1 cellular context compared by ENCODE assay signal in the genomic region with DNA sequence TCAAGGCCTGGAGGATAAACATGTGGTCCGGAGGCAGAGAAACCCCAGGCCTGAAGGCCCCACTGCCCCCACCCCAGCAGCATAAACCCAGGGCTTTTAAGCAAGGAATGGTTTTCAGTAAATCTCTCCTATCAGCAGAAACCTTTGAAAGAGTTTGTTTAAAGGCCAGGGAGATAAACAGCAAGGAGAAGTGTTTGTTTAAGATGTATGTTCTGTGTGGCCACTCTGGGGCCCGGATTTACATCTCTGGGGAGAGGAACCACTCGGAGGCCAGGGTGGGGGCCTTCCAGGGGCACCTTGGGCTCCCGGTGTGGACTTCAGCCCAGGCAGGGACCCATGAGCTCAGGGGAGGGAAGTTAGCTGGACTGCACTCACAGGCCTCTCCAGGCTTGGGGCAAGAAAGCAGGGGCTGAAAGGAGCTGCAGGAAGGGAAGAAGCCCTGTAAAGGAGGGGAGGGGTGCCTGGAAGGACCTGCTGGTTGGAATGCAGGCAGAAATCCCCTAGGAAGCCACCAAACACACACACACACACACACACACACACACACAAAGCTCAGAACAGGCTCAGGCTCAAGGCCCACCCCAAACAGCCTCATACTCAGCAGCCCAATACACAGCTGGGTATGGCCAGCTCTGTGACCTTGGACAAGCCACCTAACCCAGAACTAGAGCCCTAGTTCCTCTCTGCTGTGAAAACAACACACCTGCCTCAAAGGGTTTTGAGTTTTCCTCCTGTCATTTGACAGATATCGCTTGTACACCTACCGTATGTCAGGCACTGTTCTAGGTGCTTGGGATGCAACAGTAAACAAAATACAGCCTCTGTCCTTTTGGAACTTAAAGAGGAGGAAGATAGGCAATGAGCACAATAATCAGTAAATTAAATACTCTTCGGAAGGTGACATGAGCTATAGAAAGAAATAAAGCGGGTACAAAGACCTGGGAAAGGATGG.
TF ChIP-seq lines count a peak whose summit lies in the region.

No MANE protein-coding gene starts in this region.

TF ChIP-seq in HepG2, 621 proteins besides CTCF, POLR2A, EP300 and RAD21 (continued from another document and continues in another):
- TF ChIP-seq PATZ1 (CRISPR knock-in tag; IDR thresholded peaks at IDR 0.05) (peak; percentile 98), MIXL1 (CRISPR knock-in tag; IDR thresholded peaks at IDR 0.05) (peak; percentile 64; the same call in 1 of the 2 replicates), ZNF276 (CRISPR knock-in tag; IDR thresholded peaks at IDR 0.05; ENCODE audit: low read depth) (peak; percentile 70; the same call in 1 of the 2 replicates), ZMYM4 (CRISPR knock-in tag; IDR thresholded peaks at IDR 0.05) (peak; percentile 74), HBP1 (CRISPR knock-in tag; IDR thresholded peaks at IDR 0.05; ENCODE audit: low read depth) (no peak), FIP1L1 (IDR thresholded peaks at IDR 0.05; ENCODE audit: borderline replicate concordance, insufficient read depth, low read depth, low read length) (no peak), ZNF143 (CRISPR knock-in tag; IDR thresholded peaks at IDR 0.05) (0 out of 2 replicates have a peak, but pooled peaks have one; percentile 35), PAX8 (CRISPR knock-in tag; IDR thresholded peaks at IDR 0.05; ENCODE audit: borderline replicate concordance) (no peak), ZNF251 (CRISPR knock-in tag; IDR thresholded peaks at IDR 0.05) (0 out of 2 replicates have a peak, but pooled peaks have one; percentile 62), ZNF746 (CRISPR knock-in tag; IDR thresholded peaks at IDR 0.05) (peak; percentile 91), ZNF766 (CRISPR knock-in tag; IDR thresholded peaks at IDR 0.05; ENCODE audit: borderline replicate concordance) (peak; percentile 62; the same call in 1 of the 2 replicates), HNF4A (CRISPR knock-in tag; IDR thresholded peaks at IDR 0.05) (peak; percentile 96), ZNF121 (CRISPR knock-in tag; IDR thresholded peaks at IDR 0.05) (no peak; the same call in 1 of the 2 replicates), SP5 (CRISPR knock-in tag; IDR thresholded peaks at IDR 0.05; ENCODE audit: borderline replicate concordance, low read depth) (no peak), SRF (IDR thresholded peaks at IDR 0.05; ENCODE audit: low read depth, low read length) (no peak), NFIB (CRISPR knock-in tag; IDR thresholded peaks at IDR 0.05; ENCODE audit: borderline replicate concordance) (no peak), NCOA5 (CRISPR knock-in tag; IDR thresholded peaks at IDR 0.05) (no peak), MTF2 (CRISPR knock-in tag; IDR thresholded peaks at IDR 0.05; ENCODE audit: borderline replicate concordance) (peak; percentile 12; the same call in 1 of the 2 replicates), HOXA3 (CRISPR knock-in tag; IDR thresholded peaks at IDR 0.05) (peak; percentile 83), SMARCE1 (IDR thresholded peaks at IDR 0.05; ENCODE audit: borderline replicate concordance) (no peak), ATF2 (CRISPR knock-in tag; IDR thresholded peaks at IDR 0.05) (no peak), GPBP1L1 (CRISPR knock-in tag; IDR thresholded peaks at IDR 0.05) (no peak), ARHGAP35 (CRISPR knock-in tag; IDR thresholded peaks at IDR 0.05; ENCODE audit: borderline replicate concordance) (peak; percentile 65; the same call in 1 of the 2 replicates), ZNF674 (CRISPR knock-in tag; IDR thresholded peaks at IDR 0.05; ENCODE audit: low read depth) (no peak), ZEB1 (IDR thresholded peaks at IDR 0.05; ENCODE audit: insufficient replicate concordance, low read depth) (peak; percentile 92), FLYWCH1 (CRISPR knock-in tag; IDR thresholded peaks at IDR 0.05) (no peak), NCOR1 (IDR thresholded peaks at IDR 0.05; ENCODE audit: borderline replicate concordance, low read length) (peak; percentile 87), ZNF460 (CRISPR knock-in tag; IDR thresholded peaks at IDR 0.05; ENCODE audit: borderline replicate concordance) (no peak; the same call in 1 of the 2 replicates), NFE2 (CRISPR knock-in tag; IDR thresholded peaks at IDR 0.05) (no peak), KLF9 (CRISPR knock-in tag; IDR thresholded peaks at IDR 0.05; ENCODE audit: low read depth) (no peak; the same call in 1 of the 2 replicates), THAP11 (CRISPR knock-in tag; IDR thresholded peaks at IDR 0.05) (no peak), MXI1 (IDR thresholded peaks at IDR 0.05; ENCODE audit: borderline replicate concordance, low read depth, low read length) (peak; percentile 30; the same call in 1 of the 3 replicates), SAP130 (CRISPR knock-in tag; IDR thresholded peaks at IDR 0.05; ENCODE audit: low read depth) (peak; percentile 54), ZNF552 (CRISPR knock-in tag; IDR thresholded peaks at IDR 0.05; ENCODE audit: borderline replicate concordance) (0 out of 2 replicates have a peak, but pooled peaks have one; percentile 71), TP53 (CRISPR knock-in tag; conservative IDR thresholded peaks at IDR 0.05) (0 out of 2 replicates have a peak, but pooled peaks have one; percentile 63)
- TF ChIP-seq, protein P1, sequence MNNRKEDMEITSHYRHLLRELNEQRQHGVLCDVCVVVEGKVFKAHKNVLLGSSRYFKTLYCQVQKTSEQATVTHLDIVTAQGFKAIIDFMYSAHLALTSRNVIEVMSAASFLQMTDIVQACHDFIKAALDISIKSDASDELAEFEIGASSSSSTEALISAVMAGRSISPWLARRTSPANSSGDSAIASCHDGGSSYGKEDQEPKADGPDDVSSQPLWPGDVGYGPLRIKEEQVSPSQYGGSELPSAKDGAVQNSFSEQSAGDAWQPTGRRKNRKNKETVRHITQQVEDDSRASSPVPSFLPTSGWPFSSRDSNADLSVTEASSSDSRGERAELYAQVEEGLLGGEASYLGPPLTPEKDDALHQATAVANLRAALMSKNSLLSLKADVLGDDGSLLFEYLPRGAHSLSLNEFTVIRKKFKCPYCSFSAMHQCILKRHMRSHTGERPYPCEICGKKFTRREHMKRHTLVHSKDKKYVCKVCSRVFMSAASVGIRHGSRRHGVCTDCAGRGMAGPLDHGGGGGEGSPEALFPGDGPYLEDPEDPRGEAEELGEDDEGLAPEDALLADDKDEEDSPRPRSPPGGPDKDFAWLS (CRISPR knock-in tag; IDR thresholded peaks at IDR 0.05; ENCODE audit: borderline replicate concordance), result no peak
- TF ChIP-seq, protein P2, sequence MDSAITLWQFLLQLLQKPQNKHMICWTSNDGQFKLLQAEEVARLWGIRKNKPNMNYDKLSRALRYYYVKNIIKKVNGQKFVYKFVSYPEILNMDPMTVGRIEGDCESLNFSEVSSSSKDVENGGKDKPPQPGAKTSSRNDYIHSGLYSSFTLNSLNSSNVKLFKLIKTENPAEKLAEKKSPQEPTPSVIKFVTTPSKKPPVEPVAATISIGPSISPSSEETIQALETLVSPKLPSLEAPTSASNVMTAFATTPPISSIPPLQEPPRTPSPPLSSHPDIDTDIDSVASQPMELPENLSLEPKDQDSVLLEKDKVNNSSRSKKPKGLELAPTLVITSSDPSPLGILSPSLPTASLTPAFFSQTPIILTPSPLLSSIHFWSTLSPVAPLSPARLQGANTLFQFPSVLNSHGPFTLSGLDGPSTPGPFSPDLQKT (CRISPR knock-in tag; IDR thresholded peaks at IDR 0.05; ENCODE audit: borderline replicate concordance), result no peak
- TF ChIP-seq, protein P3, sequence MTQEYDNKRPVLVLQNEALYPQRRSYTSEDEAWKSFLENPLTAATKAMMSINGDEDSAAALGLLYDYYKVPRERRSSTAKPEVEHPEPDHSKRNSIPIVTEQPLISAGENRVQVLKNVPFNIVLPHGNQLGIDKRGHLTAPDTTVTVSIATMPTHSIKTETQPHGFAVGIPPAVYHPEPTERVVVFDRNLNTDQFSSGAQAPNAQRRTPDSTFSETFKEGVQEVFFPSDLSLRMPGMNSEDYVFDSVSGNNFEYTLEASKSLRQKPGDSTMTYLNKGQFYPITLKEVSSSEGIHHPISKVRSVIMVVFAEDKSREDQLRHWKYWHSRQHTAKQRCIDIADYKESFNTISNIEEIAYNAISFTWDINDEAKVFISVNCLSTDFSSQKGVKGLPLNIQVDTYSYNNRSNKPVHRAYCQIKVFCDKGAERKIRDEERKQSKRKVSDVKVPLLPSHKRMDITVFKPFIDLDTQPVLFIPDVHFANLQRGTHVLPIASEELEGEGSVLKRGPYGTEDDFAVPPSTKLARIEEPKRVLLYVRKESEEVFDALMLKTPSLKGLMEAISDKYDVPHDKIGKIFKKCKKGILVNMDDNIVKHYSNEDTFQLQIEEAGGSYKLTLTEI (CRISPR knock-in tag; conservative IDR thresholded peaks at IDR 0.05), result no peak
- TF ChIP-seq, protein P4, sequence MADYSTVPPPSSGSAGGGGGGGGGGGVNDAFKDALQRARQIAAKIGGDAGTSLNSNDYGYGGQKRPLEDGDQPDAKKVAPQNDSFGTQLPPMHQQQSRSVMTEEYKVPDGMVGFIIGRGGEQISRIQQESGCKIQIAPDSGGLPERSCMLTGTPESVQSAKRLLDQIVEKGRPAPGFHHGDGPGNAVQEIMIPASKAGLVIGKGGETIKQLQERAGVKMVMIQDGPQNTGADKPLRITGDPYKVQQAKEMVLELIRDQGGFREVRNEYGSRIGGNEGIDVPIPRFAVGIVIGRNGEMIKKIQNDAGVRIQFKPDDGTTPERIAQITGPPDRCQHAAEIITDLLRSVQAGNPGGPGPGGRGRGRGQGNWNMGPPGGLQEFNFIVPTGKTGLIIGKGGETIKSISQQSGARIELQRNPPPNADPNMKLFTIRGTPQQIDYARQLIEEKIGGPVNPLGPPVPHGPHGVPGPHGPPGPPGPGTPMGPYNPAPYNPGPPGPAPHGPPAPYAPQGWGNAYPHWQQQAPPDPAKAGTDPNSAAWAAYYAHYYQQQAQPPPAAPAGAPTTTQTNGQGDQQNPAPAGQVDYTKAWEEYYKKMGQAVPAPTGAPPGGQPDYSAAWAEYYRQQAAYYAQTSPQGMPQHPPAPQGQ (CRISPR knock-in tag; IDR thresholded peaks at IDR 0.05; ENCODE audit: borderline replicate concordance), result no peak
- TF ChIP-seq, protein P5, sequence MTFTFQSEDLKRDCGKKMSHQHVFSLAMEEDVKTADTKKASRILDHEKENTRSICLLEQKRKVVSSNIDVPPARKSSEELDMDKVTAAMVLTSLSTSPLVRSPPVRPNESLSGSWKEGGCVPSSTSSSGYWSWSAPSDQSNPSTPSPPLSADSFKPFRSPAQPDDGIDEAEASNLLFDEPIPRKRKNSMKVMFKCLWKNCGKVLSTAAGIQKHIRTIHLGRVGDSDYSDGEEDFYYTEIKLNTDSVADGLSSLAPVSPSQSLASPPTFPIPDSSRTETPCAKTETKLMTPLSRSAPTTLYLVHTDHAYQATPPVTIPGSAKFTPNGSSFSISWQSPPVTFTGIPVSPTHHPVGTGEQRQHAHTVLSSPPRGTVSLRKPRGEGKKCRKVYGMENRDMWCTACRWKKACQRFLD (CRISPR knock-in tag; IDR thresholded peaks at IDR 0.05; ENCODE audit: borderline replicate concordance), result no peak; the same call in 1 of the 2 replicates
